ENCODE assay signal across 19 cellular contexts in genomic region chr3:3685721-3686120, GRCh38.
"Had no signal": no experiment of that assay in that cellular context is flagged by ENCODE, and none has a peak within 500 bp of the region (broad histone marks: within the 10 kb centered on the region; RNA-seq: fewer than 3 reads in every experiment).

No MANE protein-coding gene starts in this region.

- H3K4me1 ChIP-seq: SJSA1 had no signal

- DNase-seq: KBM-7, MG63, NCI-H1092, NCI-H1436, NCI-H187, NCI-H2029, NCI-H2081 treated with DMSO at 0.1 percent for 48 hours, NCI-H2171, NCI-H226, NCI-H446, NCI-H510A, NCI-H524 treated with DMSO at 0.1 percent for 48 hours, NCI-H69, NCI-H774, Right ventricle myocardium superior, RPMI8226, SIG-M5 had no signal

- H3K27me3 ChIP-seq: MG63, SJSA1 had no signal

- H3K4me3 ChIP-seq: MG63, SJSA1, SK-N-MC had no signal

- H3K27ac ChIP-seq: SJSA1, SK-N-MC had no signal

- H3K9me3 ChIP-seq: MG63, SJSA1 had no signal

- H3K36me3 ChIP-seq: MG63, SJSA1 had no signal
